1 cellular context compared by ENCODE assay signal in the genomic region with DNA sequence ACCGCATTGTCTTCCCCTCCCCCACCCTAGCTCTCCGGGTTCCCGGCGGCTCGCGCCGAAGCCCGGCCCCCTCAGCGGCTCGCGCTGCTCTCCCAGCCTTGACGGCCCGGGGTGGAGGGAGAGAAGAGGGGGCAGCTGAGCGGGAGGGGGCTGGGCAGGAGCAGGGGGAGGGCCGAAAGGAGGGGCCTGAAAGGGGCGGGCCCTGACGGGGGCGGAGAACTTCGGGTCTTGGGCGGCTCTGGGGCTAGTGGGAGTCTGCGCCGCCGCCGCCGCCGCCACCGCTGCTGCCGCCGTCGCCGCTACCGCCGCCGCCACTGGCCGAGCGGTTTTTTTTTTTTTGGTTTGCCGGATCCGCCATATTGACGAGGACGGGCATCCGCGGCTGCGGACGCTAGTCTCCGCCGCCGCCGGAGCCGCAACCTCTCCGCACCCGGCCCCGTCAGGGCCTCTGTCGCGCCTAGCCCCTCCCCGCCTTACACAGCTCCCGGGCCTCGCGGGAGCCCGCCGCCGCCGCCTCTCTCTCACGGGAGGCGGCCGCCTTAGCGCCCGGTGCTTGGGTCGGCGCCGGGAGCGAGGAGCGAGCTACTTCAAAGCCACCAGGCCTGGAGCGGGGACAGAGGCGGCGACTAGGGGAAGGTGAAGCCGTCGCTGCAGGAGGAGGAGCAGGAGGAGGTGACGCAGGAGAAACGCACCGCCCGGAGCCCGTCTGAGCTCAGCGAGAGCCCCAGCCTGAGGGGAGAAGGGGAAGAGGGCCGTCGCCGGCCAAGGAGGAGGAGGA.
TF ChIP-seq lines count a peak whose summit lies in the region.

A gene with protein sequence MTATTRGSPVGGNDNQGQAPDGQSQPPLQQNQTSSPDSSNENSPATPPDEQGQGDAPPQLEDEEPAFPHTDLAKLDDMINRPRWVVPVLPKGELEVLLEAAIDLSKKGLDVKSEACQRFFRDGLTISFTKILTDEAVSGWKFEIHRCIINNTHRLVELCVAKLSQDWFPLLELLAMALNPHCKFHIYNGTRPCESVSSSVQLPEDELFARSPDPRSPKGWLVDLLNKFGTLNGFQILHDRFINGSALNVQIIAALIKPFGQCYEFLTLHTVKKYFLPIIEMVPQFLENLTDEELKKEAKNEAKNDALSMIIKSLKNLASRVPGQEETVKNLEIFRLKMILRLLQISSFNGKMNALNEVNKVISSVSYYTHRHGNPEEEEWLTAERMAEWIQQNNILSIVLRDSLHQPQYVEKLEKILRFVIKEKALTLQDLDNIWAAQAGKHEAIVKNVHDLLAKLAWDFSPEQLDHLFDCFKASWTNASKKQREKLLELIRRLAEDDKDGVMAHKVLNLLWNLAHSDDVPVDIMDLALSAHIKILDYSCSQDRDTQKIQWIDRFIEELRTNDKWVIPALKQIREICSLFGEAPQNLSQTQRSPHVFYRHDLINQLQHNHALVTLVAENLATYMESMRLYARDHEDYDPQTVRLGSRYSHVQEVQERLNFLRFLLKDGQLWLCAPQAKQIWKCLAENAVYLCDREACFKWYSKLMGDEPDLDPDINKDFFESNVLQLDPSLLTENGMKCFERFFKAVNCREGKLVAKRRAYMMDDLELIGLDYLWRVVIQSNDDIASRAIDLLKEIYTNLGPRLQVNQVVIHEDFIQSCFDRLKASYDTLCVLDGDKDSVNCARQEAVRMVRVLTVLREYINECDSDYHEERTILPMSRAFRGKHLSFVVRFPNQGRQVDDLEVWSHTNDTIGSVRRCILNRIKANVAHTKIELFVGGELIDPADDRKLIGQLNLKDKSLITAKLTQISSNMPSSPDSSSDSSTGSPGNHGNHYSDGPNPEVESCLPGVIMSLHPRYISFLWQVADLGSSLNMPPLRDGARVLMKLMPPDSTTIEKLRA (N-terminal part only) (plus strand): TSS at position 341 of the 778 bp plus-strand sequence. CDS start 38,184 bp downstream, outside the sequence.

TF ChIP-seq in K562, 482 proteins besides CTCF, POLR2A, EP300 and RAD21 (continued from another document and continues in another):
- TF ChIP-seq, protein P1, sequence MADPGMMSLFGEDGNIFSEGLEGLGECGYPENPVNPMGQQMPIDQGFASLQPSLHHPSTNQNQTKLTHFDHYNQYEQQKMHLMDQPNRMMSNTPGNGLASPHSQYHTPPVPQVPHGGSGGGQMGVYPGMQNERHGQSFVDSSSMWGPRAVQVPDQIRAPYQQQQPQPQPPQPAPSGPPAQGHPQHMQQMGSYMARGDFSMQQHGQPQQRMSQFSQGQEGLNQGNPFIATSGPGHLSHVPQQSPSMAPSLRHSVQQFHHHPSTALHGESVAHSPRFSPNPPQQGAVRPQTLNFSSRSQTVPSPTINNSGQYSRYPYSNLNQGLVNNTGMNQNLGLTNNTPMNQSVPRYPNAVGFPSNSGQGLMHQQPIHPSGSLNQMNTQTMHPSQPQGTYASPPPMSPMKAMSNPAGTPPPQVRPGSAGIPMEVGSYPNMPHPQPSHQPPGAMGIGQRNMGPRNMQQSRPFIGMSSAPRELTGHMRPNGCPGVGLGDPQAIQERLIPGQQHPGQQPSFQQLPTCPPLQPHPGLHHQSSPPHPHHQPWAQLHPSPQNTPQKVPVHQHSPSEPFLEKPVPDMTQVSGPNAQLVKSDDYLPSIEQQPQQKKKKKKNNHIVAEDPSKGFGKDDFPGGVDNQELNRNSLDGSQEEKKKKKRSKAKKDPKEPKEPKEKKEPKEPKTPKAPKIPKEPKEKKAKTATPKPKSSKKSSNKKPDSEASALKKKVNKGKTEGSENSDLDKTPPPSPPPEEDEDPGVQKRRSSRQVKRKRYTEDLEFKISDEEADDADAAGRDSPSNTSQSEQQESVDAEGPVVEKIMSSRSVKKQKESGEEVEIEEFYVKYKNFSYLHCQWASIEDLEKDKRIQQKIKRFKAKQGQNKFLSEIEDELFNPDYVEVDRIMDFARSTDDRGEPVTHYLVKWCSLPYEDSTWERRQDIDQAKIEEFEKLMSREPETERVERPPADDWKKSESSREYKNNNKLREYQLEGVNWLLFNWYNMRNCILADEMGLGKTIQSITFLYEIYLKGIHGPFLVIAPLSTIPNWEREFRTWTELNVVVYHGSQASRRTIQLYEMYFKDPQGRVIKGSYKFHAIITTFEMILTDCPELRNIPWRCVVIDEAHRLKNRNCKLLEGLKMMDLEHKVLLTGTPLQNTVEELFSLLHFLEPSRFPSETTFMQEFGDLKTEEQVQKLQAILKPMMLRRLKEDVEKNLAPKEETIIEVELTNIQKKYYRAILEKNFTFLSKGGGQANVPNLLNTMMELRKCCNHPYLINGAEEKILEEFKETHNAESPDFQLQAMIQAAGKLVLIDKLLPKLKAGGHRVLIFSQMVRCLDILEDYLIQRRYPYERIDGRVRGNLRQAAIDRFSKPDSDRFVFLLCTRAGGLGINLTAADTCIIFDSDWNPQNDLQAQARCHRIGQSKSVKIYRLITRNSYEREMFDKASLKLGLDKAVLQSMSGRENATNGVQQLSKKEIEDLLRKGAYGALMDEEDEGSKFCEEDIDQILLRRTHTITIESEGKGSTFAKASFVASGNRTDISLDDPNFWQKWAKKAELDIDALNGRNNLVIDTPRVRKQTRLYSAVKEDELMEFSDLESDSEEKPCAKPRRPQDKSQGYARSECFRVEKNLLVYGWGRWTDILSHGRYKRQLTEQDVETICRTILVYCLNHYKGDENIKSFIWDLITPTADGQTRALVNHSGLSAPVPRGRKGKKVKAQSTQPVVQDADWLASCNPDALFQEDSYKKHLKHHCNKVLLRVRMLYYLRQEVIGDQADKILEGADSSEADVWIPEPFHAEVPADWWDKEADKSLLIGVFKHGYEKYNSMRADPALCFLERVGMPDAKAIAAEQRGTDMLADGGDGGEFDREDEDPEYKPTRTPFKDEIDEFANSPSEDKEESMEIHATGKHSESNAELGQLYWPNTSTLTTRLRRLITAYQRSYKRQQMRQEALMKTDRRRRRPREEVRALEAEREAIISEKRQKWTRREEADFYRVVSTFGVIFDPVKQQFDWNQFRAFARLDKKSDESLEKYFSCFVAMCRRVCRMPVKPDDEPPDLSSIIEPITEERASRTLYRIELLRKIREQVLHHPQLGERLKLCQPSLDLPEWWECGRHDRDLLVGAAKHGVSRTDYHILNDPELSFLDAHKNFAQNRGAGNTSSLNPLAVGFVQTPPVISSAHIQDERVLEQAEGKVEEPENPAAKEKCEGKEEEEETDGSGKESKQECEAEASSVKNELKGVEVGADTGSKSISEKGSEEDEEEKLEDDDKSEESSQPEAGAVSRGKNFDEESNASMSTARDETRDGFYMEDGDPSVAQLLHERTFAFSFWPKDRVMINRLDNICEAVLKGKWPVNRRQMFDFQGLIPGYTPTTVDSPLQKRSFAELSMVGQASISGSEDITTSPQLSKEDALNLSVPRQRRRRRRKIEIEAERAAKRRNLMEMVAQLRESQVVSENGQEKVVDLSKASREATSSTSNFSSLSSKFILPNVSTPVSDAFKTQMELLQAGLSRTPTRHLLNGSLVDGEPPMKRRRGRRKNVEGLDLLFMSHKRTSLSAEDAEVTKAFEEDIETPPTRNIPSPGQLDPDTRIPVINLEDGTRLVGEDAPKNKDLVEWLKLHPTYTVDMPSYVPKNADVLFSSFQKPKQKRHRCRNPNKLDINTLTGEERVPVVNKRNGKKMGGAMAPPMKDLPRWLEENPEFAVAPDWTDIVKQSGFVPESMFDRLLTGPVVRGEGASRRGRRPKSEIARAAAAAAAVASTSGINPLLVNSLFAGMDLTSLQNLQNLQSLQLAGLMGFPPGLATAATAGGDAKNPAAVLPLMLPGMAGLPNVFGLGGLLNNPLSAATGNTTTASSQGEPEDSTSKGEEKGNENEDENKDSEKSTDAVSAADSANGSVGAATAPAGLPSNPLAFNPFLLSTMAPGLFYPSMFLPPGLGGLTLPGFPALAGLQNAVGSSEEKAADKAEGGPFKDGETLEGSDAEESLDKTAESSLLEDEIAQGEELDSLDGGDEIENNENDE (IDR thresholded peaks at IDR 0.05; ENCODE audit: low read depth, low read length) = no peak
- TF ChIP-seq RBM15 (IDR thresholded peaks at IDR 0.05; ENCODE audit: insufficient read depth, low read length) (no peak), XRCC3 (IDR thresholded peaks at IDR 0.05) (no peak), MCM3 (IDR thresholded peaks at IDR 0.05) (no peak), ZNF324 (CRISPR knock-in tag; IDR thresholded peaks at IDR 0.05) (no peak), SMARCB1 (IDR thresholded peaks at IDR 0.05; ENCODE audit: insufficient read length, low read depth) (no peak), HNRNPK (IDR thresholded peaks at IDR 0.05; ENCODE audit: low read depth, low read length, poor library complexity, severe bottlenecking) (no peak), SRSF9 (IDR thresholded peaks at IDR 0.05; ENCODE audit: borderline replicate concordance, low read depth, low read length) (no peak), ZBTB1 (CRISPR knock-in tag; IDR thresholded peaks at IDR 0.05; ENCODE audit: borderline replicate concordance, low read depth) (peak; percentile 97), ZNF586 (CRISPR knock-in tag; conservative IDR thresholded peaks at IDR 0.05) (no peak), DDX20 (tag; IDR thresholded peaks at IDR 0.05; ENCODE audit: low read depth) (no peak), TAF7 (tag; IDR thresholded peaks at IDR 0.05) (no peak), ZBTB7A (IDR thresholded peaks at IDR 0.05; ENCODE audit: borderline replicate concordance, control insufficient read depth, low read depth, low read length) (peak; percentile 21; the same call in 1 of the 2 replicates)
- TF ChIP-seq, protein P2, sequence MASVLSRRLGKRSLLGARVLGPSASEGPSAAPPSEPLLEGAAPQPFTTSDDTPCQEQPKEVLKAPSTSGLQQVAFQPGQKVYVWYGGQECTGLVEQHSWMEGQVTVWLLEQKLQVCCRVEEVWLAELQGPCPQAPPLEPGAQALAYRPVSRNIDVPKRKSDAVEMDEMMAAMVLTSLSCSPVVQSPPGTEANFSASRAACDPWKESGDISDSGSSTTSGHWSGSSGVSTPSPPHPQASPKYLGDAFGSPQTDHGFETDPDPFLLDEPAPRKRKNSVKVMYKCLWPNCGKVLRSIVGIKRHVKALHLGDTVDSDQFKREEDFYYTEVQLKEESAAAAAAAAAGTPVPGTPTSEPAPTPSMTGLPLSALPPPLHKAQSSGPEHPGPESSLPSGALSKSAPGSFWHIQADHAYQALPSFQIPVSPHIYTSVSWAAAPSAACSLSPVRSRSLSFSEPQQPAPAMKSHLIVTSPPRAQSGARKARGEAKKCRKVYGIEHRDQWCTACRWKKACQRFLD (CRISPR knock-in tag; IDR thresholded peaks at IDR 0.05) = peak; percentile 35; the same call in 1 of the 2 replicates
- TF ChIP-seq, protein P3, sequence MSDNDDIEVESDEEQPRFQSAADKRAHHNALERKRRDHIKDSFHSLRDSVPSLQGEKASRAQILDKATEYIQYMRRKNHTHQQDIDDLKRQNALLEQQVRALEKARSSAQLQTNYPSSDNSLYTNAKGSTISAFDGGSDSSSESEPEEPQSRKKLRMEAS (CRISPR knock-in tag; IDR thresholded peaks at IDR 0.05) = no peak
- TF ChIP-seq, protein P4, sequence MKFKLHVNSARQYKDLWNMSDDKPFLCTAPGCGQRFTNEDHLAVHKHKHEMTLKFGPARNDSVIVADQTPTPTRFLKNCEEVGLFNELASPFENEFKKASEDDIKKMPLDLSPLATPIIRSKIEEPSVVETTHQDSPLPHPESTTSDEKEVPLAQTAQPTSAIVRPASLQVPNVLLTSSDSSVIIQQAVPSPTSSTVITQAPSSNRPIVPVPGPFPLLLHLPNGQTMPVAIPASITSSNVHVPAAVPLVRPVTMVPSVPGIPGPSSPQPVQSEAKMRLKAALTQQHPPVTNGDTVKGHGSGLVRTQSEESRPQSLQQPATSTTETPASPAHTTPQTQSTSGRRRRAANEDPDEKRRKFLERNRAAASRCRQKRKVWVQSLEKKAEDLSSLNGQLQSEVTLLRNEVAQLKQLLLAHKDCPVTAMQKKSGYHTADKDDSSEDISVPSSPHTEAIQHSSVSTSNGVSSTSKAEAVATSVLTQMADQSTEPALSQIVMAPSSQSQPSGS (CRISPR knock-in tag; IDR thresholded peaks at IDR 0.05) = no peak
- TF ChIP-seq, protein P5, sequence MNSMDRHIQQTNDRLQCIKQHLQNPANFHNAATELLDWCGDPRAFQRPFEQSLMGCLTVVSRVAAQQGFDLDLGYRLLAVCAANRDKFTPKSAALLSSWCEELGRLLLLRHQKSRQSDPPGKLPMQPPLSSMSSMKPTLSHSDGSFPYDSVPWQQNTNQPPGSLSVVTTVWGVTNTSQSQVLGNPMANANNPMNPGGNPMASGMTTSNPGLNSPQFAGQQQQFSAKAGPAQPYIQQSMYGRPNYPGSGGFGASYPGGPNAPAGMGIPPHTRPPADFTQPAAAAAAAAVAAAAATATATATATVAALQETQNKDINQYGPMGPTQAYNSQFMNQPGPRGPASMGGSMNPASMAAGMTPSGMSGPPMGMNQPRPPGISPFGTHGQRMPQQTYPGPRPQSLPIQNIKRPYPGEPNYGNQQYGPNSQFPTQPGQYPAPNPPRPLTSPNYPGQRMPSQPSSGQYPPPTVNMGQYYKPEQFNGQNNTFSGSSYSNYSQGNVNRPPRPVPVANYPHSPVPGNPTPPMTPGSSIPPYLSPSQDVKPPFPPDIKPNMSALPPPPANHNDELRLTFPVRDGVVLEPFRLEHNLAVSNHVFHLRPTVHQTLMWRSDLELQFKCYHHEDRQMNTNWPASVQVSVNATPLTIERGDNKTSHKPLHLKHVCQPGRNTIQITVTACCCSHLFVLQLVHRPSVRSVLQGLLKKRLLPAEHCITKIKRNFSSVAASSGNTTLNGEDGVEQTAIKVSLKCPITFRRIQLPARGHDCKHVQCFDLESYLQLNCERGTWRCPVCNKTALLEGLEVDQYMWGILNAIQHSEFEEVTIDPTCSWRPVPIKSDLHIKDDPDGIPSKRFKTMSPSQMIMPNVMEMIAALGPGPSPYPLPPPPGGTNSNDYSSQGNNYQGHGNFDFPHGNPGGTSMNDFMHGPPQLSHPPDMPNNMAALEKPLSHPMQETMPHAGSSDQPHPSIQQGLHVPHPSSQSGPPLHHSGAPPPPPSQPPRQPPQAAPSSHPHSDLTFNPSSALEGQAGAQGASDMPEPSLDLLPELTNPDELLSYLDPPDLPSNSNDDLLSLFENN (IDR thresholded peaks at IDR 0.05; ENCODE audit: low read depth in 2 of 2, low read length in 2 of 2) = no peak
